ENCODE assay signal across 14 cellular contexts in the genomic region with DNA sequence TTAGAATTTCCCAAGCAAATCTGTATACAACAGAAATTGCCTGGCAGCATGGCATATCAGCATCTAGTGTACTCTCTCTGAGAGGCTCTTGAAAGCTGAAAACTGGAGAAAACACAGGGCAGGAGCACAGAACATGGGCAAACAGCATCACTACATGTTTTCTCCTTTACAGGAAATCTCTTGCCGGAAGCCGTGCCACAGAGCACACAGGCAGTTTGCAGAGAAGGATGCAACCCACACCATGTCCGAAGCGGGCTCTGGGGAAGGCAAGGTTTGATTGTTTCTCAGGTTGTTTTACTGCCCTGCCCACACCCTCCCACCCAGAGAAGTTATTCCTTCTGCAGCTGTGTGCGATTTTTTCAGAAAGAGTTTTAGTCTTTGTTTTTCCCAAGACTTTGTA. TPM values are rescaled to one million over a fixed set of nuclear protein-coding genes. Genes with fewer than 3 reads are reported as not detected.
DNase-seq lines count a peak whose midpoint lies in the region; ATAC-seq and TF ChIP-seq lines count a peak whose summit lies in the region.
"Had no signal": no experiment of that assay in that cellular context is flagged by ENCODE, and none has a peak within 500 bp of the region (broad histone marks: within the 10 kb centered on the region; RNA-seq: fewer than 3 reads in every experiment).

No MANE protein-coding gene starts in this region.

- peak in 1 of 2 donors; percentile 21 for ATAC-seq in natural killer cell treated with Interleukin-12 subunit alpha and Interleukin-12 subunit beta and Interleukin-15 and Interleukin-18, amount 100 ng/mL, for 72 hours
- ATAC-seq in upper lobe of left lung (ENCODE audit: low FRiP score in 2 of 2) = no peak
- ATAC-seq in heart left ventricle = no peak
- ATAC-seq: HCT116 had no signal

- H3K36me3 Mint-ChIP-seq in natural killer cell treated with Interleukin-12 subunit alpha and Interleukin-12 subunit beta and Interleukin-15 and Interleukin-18, amount 100 ng/mL, for 72 hours = no peaks in the 10 kb centered on the region

- no peaks in the 10 kb centered on the region for H3K9me3 Mint-ChIP-seq in natural killer cell treated with Interleukin-12 subunit alpha and Interleukin-12 subunit beta and Interleukin-15 and Interleukin-18, amount 100 ng/mL, for 72 hours

- H3K4me1 ChIP-seq in suprapubic skin (peaks cover 2% of the 10 kb centered on the region), upper lobe of left lung (peaks cover 6 to 34% (median 17%) of the 10 kb centered on the region in 4 donors), heart left ventricle (peaks cover 0 to 90% (median 3%) of the 10 kb centered on the region in 12 donors)

- 93% methylated on average over 5 of the region's 5 CpGs for WGBS in suprapubic skin
- WGBS in upper lobe of left lung, 2 donors = 41 to 59% methylated on average over 5 of the region's 5 CpGs
- WGBS in heart left ventricle, 4 donors = 72 to 83% (median 76%) methylated on average over 5 of the region's 5 CpGs

- H3K27me3 ChIP-seq in suprapubic skin = no peaks in the 10 kb centered on the region
- no peaks in the 10 kb centered on the region for H3K27me3 ChIP-seq in upper lobe of left lung
- H3K27me3 ChIP-seq in heart left ventricle = peaks cover 0 to 4% (median 0%) of the 10 kb centered on the region in 9 donors

- H3K4me3 ChIP-seq in suprapubic skin (no peak overlapping the region), upper lobe of left lung (no peak overlapping the region), heart left ventricle (peak overlapping the region in 1 of 12 donors; percentile 24)

- H3K9me3 ChIP-seq in suprapubic skin (no peaks in the 10 kb centered on the region), upper lobe of left lung (no peaks in the 10 kb centered on the region), heart left ventricle (no peaks in the 10 kb centered on the region)

- H3K4me3 Mint-ChIP-seq in natural killer cell treated with Interleukin-12 subunit alpha and Interleukin-12 subunit beta and Interleukin-15 and Interleukin-18, amount 100 ng/mL, for 72 hours = peak overlapping the region; percentile 85

- no peak for TF ChIP-seq CTCF in suprapubic skin (IDR thresholded peaks at IDR 0.05)
- TF ChIP-seq CTCF in upper lobe of left lung (IDR thresholded peaks at IDR 0.05) = no peak
- no peak for TF ChIP-seq CTCF in heart left ventricle (IDR thresholded peaks at IDR 0.05)

- H3K36me3 ChIP-seq in suprapubic skin (no peaks in the 10 kb centered on the region), upper lobe of left lung (no peaks in the 10 kb centered on the region), heart left ventricle (no peaks in the 10 kb centered on the region)

- peak; percentile 35 for TF ChIP-seq POLR2A in GM10847 (IDR thresholded peaks at IDR 0.05; ENCODE audit: extremely low read depth, insufficient read length)
- TF ChIP-seq POLR2A in suprapubic skin (IDR thresholded peaks at IDR 0.05) = no peak
- TF ChIP-seq POLR2A in upper lobe of left lung (IDR thresholded peaks at IDR 0.05) = no peak
- no peak for TF ChIP-seq POLR2A in heart left ventricle (IDR thresholded peaks at IDR 0.05)

- TF ChIP-seq EP300 in suprapubic skin (IDR thresholded peaks at IDR 0.05) (no peak), upper lobe of left lung (IDR thresholded peaks at IDR 0.05) (no peak)

- peaks cover 73 to 84% of the 10 kb centered on the region in 2 donors for H3K4me1 Mint-ChIP-seq in natural killer cell treated with Interleukin-12 subunit alpha and Interleukin-12 subunit beta and Interleukin-15 and Interleukin-18, amount 100 ng/mL, for 72 hours (ENCODE audit: low read depth in 2 of 2)

- H3K27ac ChIP-seq in suprapubic skin (no peak overlapping the region), upper lobe of left lung (peak overlapping the region in 2 of 4 donors; percentile 49 to 70), heart left ventricle (peak overlapping the region in 1 of 12 donors; percentile 90)
- H3K27ac ChIP-seq: VCaP had no signal

- peak overlapping the region; percentile 98 to 99 for H3K27ac Mint-ChIP-seq in natural killer cell treated with Interleukin-12 subunit alpha and Interleukin-12 subunit beta and Interleukin-15 and Interleukin-18, amount 100 ng/mL, for 72 hours

- intact Hi-C loops in heart left ventricle (cut with DNase I) = loop anchor here in 1 of 10 donors (10.0 kb wide), 1 partner anchor 111 kb away; the partner anchor contains the start of gene TMSB4X

- DNase-seq in Kasumi-1 (lab: John Stamatoyannopoulos, UW) = peak; percentile 46 to 47
- DNase-seq in activated T-cell treated with anti-CD3 and anti-CD28 coated beads, Interleukin-2, amount 50 U/mL, for 48 hours = peak; percentile 52 to 53
- no peak for DNase-seq in natural killer cell treated with Interleukin-12 subunit alpha and Interleukin-12 subunit beta and Interleukin-15 and Interleukin-18, amount 100 ng/mL, for 72 hours (ENCODE audit: low spot score)
- DNase-seq in suprapubic skin (ENCODE audit: low spot score in 2 of 2) = no peak
- no peak for DNase-seq in upper lobe of left lung
- no peak for DNase-seq in NCI-H2107 treated with DMSO at 0.1 percent for 48 hours (lab: John Stamatoyannopoulos, UW; ENCODE audit: unreplicated experiment)
- no peak for DNase-seq in heart left ventricle
- DNase-seq: DMS 273 treated with DMSO at 0.1 percent for 48 hours, kidney, NCI-H1105 treated with DMSO at 0.1 percent for 48 hours had no signal

- peaks cover 0 to 7% of the 10 kb centered on the region in 2 donors for H3K27me3 Mint-ChIP-seq in natural killer cell treated with Interleukin-12 subunit alpha and Interleukin-12 subunit beta and Interleukin-15 and Interleukin-18, amount 100 ng/mL, for 72 hours

RNA-seq across cellular contexts. Expression of gene FAM9C, which starts 41.1 kb away (rescaled TPM):
- total RNA-seq in natural killer cell treated with Interleukin-12 subunit alpha and Interleukin-12 subunit beta and Interleukin-15 and Interleukin-18, amount 100 ng/mL, for 72 hours = not detected
- total RNA-seq in suprapubic skin (not detected), upper lobe of left lung (under 1 TPM in 1 of 6 donors, not detected in 5; 0.20 TPM), heart left ventricle (1 to 10 TPM in 1 of 9 donors, under 1 TPM in 5, not detected in 3; 0.20 to 2.6 (median 0.34) TPM)
- polyA plus RNA-seq in heart left ventricle = not detected
- total RNA-seq: kidney, osteocyte had no signal

Comparison
In these comparisons a context has a peak if more than half of its experiments do, and no peak if none do; other contexts are left out.
1. DNase-seq: peak in Kasumi-1 (2 of 2) and activated T-cell treated with anti-CD3 and anti-CD28 coated beads, Interleukin-2, amount 50 U/mL, for 48 hours (2 of 2); none in natural killer cell treated with Interleukin-12 subunit alpha and Interleukin-12 subunit beta and Interleukin-15 and Interleukin-18, amount 100 ng/mL, for 72 hours (single experiment), suprapubic skin (0 of 2), upper lobe of left lung (0 of 2), NCI-H2107 treated with DMSO at 0.1 percent for 48 hours (single experiment) and heart left ventricle (0 of 5).